In the genomic region with DNA sequence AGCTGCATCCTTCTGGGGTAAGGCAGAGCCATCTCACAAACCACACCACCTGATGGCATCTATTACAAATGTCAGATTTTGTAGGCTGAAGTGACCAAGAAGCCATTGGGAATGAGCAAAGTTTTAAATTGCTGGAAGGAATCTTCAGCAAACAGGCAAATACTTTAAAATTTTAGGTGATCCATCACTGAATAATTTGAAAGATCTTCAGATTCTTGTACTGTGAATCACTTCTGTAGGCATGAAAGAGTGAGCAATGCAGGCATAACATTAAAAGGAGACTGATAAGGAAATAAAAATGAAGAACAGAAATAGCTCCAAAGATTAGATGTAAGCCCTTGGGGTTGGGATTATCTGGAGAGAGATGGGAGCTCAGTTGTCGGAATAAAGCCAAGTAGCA, we compare ENCODE assay signal across 15 cellular contexts. TPM values are rescaled to one million over a fixed set of nuclear protein-coding genes. Genes with fewer than 3 reads are reported as not detected.
A peak's percentile ranks its signal among the peaks of the same experiment; 100 is the strongest.
DNase-seq lines count a peak whose midpoint lies in the region; FAIRE-seq and TF ChIP-seq lines count a peak whose summit lies in the region.
"Had no signal": no experiment of that assay in that cellular context is flagged by ENCODE, and none has a peak within 500 bp of the region (broad histone marks: within the 10 kb centered on the region; RNA-seq: fewer than 3 reads in every experiment).

No MANE protein-coding gene starts in this region.

- BruUV-seq in endothelial cell of umbilical vein (replicated peaks; lab: Mats Ljungman, UMichigan), result no TSS peak

- POLR2A ChIA-PET in endothelial cell of umbilical vein (lab: Charles Lee), result no interaction called here

- dilution Hi-C loops in endothelial cell of umbilical vein (cut with MboI; ENCODE audit: extremely low pct_ligation_motif_present, low sequenced_read_pairs), result no loop called here

- TF ChIP-seq CTCF in endothelial cell of umbilical vein (IDR thresholded peaks at IDR 0.05; ENCODE audit: extremely low read depth in 1 of 2, insufficient read depth in 1 of 2, low read depth in 1 of 2, low read length in 2 of 2) (no peak), osteoblast (IDR thresholded peaks at IDR 0.05; ENCODE audit: extremely low read depth, low read depth, low read length) (no peak), thyroid gland (IDR thresholded peaks at IDR 0.05) (no peak)

- intact Hi-C loops in endothelial cell of umbilical vein (cut with micrococcal nuclease) (no loop called here), thyroid gland (cut with DNase I) (no loop called here)

- TF ChIP-seq POLR2A in endothelial cell of umbilical vein (IDR thresholded peaks at IDR 0.05; ENCODE audit: low read depth, low read length), result no peak
- no peak for TF ChIP-seq POLR2A in thyroid gland (IDR thresholded peaks at IDR 0.05)

- H3K9ac ChIP-seq in endothelial cell of umbilical vein (replicated peaks; ENCODE audit: extremely low read depth, insufficient read depth, low read length) (no peak overlapping the region), Karpas-422 (ENCODE audit: low read length) (no peak overlapping the region)

- H3K4me2 ChIP-seq in endothelial cell of umbilical vein (ENCODE audit: insufficient read depth, low read length), result no peak overlapping the region
- peak overlapping the region; percentile 60 for H3K4me2 ChIP-seq in osteoblast (ENCODE audit: insufficient read depth, low read length)
- H3K4me2 ChIP-seq in Karpas-422 (ENCODE audit: low read depth, low read length, poor library complexity, severe bottlenecking), result no peak overlapping the region

- no peaks in the 10 kb centered on the region for H3K9me3 ChIP-seq in endothelial cell of umbilical vein (replicated peaks; ENCODE audit: control insufficient read depth, insufficient read depth, low read length)
- no peaks in the 10 kb centered on the region for H3K9me3 ChIP-seq in osteoblast (ENCODE audit: low read depth, low read length)
- no peaks in the 10 kb centered on the region for H3K9me3 ChIP-seq in Karpas-422 (ENCODE audit: low read length)
- H3K9me3 ChIP-seq in thyroid gland, result no peaks in the 10 kb centered on the region
- no peaks in the 10 kb centered on the region for H3K9me3 ChIP-seq in HAP-1
- H3K9me3 ChIP-seq: breast epithelium had no signal

- H3K36me3 ChIP-seq in endothelial cell of umbilical vein (ENCODE audit: control insufficient read depth in 2 of 2, extremely low read depth in 1 of 2, insufficient read depth in 2 of 2, low read length in 2 of 2) (no peaks in the 10 kb centered on the region), osteoblast (ENCODE audit: insufficient read depth, low read length) (no peaks in the 10 kb centered on the region), Karpas-422 (ENCODE audit: insufficient read depth, low read length) (no peaks in the 10 kb centered on the region), thyroid gland (no peaks in the 10 kb centered on the region), HAP-1 (replicated peaks) (no peaks in the 10 kb centered on the region)
- H3K36me3 ChIP-seq: breast epithelium had no signal

- H3K9me2 ChIP-seq in Karpas-422 (replicated peaks; ENCODE audit: insufficient read depth, low read length), result no peaks in the 10 kb centered on the region

- H3K79me2 ChIP-seq in endothelial cell of umbilical vein (ENCODE audit: control insufficient read depth, insufficient read depth, low read length) (no peaks in the 10 kb centered on the region), osteoblast (ENCODE audit: insufficient read depth, low read length) (no peaks in the 10 kb centered on the region), Karpas-422 (ENCODE audit: low read length) (no peaks in the 10 kb centered on the region)

- CTCF ChIA-PET in endothelial cell of umbilical vein (lab: Charles Lee), result interaction anchor here (0.8 to 4.6 kb wide), 3 partner anchors 14 to 30 kb away, joined by 3 to 19 read pairs (median 3); no protein-coding TSS in a partner anchor

- in situ Hi-C loops in HAP-1 (cut with MboI; ENCODE audit: low sequenced_read_pairs), result no loop called here

- H3K27ac ChIP-seq in endothelial cell of umbilical vein (ENCODE audit: insufficient read depth, low read depth, low read length) (no peak overlapping the region), osteoblast (ENCODE audit: low read depth, low read length) (peak overlapping the region; percentile 30), Karpas-422 (ENCODE audit: low read length) (no peak overlapping the region), thyroid gland (no peak overlapping the region)
- H3K27ac ChIP-seq: breast epithelium, C4-2B had no signal

- FAIRE-seq in RCC 7860 (lab: Jason Lieb, UNC) (no peak), endothelial cell of umbilical vein (lab: Jason Lieb, UNC) (no peak)

- H3K4me1 ChIP-seq in endothelial cell of umbilical vein (ENCODE audit: control insufficient read depth, extremely low read depth, insufficient read depth, low read length), result peaks cover 8% of the 10 kb centered on the region
- peaks cover 27% of the 10 kb centered on the region for H3K4me1 ChIP-seq in osteoblast (ENCODE audit: insufficient read depth, low read length)
- no peaks in the 10 kb centered on the region for H3K4me1 ChIP-seq in Karpas-422 (ENCODE audit: low read length)
- peaks cover 9 to 16% of the 10 kb centered on the region in 2 donors for H3K4me1 ChIP-seq in thyroid gland
- peaks cover 8% of the 10 kb centered on the region for H3K4me1 ChIP-seq in HAP-1
- H3K4me1 ChIP-seq: breast epithelium had no signal

- no peaks in the 10 kb centered on the region for H3K9me1 ChIP-seq in endothelial cell of umbilical vein (replicated peaks; ENCODE audit: control insufficient read depth, extremely low read depth, insufficient read depth, low read length)

- DNase-seq in EL (peak; percentile 79), RCC 7860 (ENCODE audit: low spot score) (peak; percentile 54), endothelial cell of umbilical vein (ENCODE audit: low read depth, low spot score) (no peak), osteoblast (ENCODE audit: insufficient read length, low spot score, missing footprints) (peak; percentile 87), Karpas-422 (no peak), HuH-7.5 (ENCODE audit: low spot score) (no peak), thyroid gland (no peak), HAP-1 (ENCODE audit: low spot score in 2 of 2) (no peak)
- DNase-seq: activated CD4-positive, alpha-beta T cell treated with anti-CD3 and anti-CD28 coated beads for 36 hours; activated naive CD4-positive, alpha-beta T cell treated with Interleukin-2 at 50 U/mL for 16 hours; foreskin melanocyte; naive thymus-derived CD8-positive, alpha-beta T cell; NCI-H2081 treated with DMSO at 0.1 percent for 48 hours had no signal

- no peak overlapping the region for H2AFZ ChIP-seq in endothelial cell of umbilical vein (ENCODE audit: low read depth, low read length)
- H2AFZ ChIP-seq in osteoblast (ENCODE audit: low read length), result no peak overlapping the region
- no peak overlapping the region for H2AFZ ChIP-seq in Karpas-422 (ENCODE audit: low read length)

- 94 to 95% methylated on average over 1 of the region's 1 CpG for WGBS in thyroid gland, 2 donors

- peaks cover 25 to 46% of the 10 kb centered on the region in 2 experiments for H3K27me3 ChIP-seq in endothelial cell of umbilical vein (ENCODE audit: control insufficient read depth in 2 of 2, insufficient read depth in 2 of 2, low read length in 2 of 2)
- H3K27me3 ChIP-seq in osteoblast (ENCODE audit: insufficient read depth, low read length), result no peaks in the 10 kb centered on the region
- no peaks in the 10 kb centered on the region for H3K27me3 ChIP-seq in Karpas-422 (ENCODE audit: low read length)
- no peaks in the 10 kb centered on the region for H3K27me3 ChIP-seq in thyroid gland
- H3K27me3 ChIP-seq in HAP-1 (ENCODE audit: low read depth), result peaks cover 4% of the 10 kb centered on the region; the same call in 1 of the 2 replicates

- no peak overlapping the region for H3K4me3 ChIP-seq in endothelial cell of umbilical vein (replicated peaks in 1 of 3; ENCODE audit: insufficient read depth in 1 of 3, low read depth in 1 of 3, low read length in 3 of 3)
- H3K4me3 ChIP-seq in osteoblast (ENCODE audit: insufficient read depth, low read length), result no peak overlapping the region
- H3K4me3 ChIP-seq in Karpas-422 (ENCODE audit: low read length), result no peak overlapping the region
- no peak overlapping the region for H3K4me3 ChIP-seq in thyroid gland (replicated peaks in 1 of 3)
- no peak overlapping the region for H3K4me3 ChIP-seq in HAP-1
- H3K4me3 ChIP-seq: breast epithelium had no signal

- H4K20me1 ChIP-seq in endothelial cell of umbilical vein (replicated peaks; ENCODE audit: control insufficient read depth, extremely low read depth, insufficient read depth, low read length), result no peaks in the 10 kb centered on the region
- no peaks in the 10 kb centered on the region for H4K20me1 ChIP-seq in osteoblast (ENCODE audit: insufficient read depth, low read length)
- no peaks in the 10 kb centered on the region for H4K20me1 ChIP-seq in Karpas-422 (ENCODE audit: insufficient read depth, low read depth, low read length)

TF ChIP-seq in endothelial cell of umbilical vein, 7 proteins besides CTCF, POLR2A, EP300 and RAD21:
- TF ChIP-seq GATA2 (IDR thresholded peaks at IDR 0.05; ENCODE audit: insufficient read depth, insufficient read length, low read depth, low read length) (no peak), FOS (IDR thresholded peaks at IDR 0.05; ENCODE audit: borderline replicate concordance, insufficient read depth, low read length) (peak; percentile 38)

RNA-seq across cellular contexts. Expression of a gene that starts 36.0 kb away (rescaled TPM):
- not detected in 2 replicates for total RNA-seq in endothelial cell of umbilical vein
- not detected in 2 replicates for polyA plus RNA-seq in endothelial cell of umbilical vein
- polyA plus RNA-seq in endothelial cell of umbilical vein (2011; cell fraction: cytosol; rRNA removed), result not detected in 2 replicates
- not detected in 2 replicates for polyA plus RNA-seq in endothelial cell of umbilical vein (2011; cell fraction: nucleus; rRNA removed)
- polyA plus RNA-seq in endothelial cell of umbilical vein (2012), result not detected in 2 replicates
- not detected in 2 replicates for polyA minus RNA-seq in endothelial cell of umbilical vein
- not detected for polyA minus RNA-seq in endothelial cell of umbilical vein (2011; cell fraction: cytosol; rRNA and poly(A)+ RNA removed)
- polyA minus RNA-seq in endothelial cell of umbilical vein (2011; cell fraction: nucleus; rRNA and poly(A)+ RNA removed), result not detected in 2 replicates
- under 0.01 TPM in 1 of 2 replicates, not detected in the other for total RNA-seq in osteoblast
- not detected in 2 replicates for total RNA-seq in Karpas-422 (2014; rRNA removed; shearing (Covaris generic); ENCODE audit: low replicate concordance)
- 10 to 100 TPM in 1 of 4 donors, 1 to 10 TPM in 3; 2.1 to 12.1 (median 6.1) TPM for total RNA-seq in thyroid gland
- total RNA-seq: naive thymus-derived CD8-positive, alpha-beta T cell had no signal
- polyA plus RNA-seq: naive thymus-derived CD8-positive, alpha-beta T cell had no signal

Comparison
In these comparisons a context has a peak if more than half of its experiments do, and no peak if none do; other contexts are left out.
1. DNase-seq: peak in EL (single experiment), RCC 7860 (single experiment) and osteoblast (single experiment); none in endothelial cell of umbilical vein (single experiment), Karpas-422 (single experiment), HuH-7.5 (single experiment), thyroid gland (0 of 2) and HAP-1 (0 of 2).